7 cellular contexts compared by ENCODE assay signal in the genomic region with DNA sequence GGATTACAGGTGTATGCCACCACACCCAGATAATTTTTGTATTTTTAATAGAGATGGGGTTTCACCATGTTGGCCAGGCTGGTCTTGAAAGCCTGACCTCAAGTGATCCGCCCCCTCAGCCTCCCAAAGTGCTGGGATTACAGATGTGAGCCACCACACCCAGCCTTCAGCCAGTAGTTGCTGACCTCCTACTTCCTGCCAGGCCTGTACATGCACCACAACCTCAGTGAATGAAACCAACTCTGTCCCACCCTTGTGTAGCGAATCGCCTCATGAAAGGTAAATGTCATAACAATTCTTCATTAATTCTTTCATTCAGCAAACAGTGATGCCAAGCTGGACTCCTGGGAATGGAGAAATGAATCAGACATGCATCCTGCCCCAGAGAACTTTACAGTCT.
DNase-seq lines count a peak whose midpoint lies in the region; ATAC-seq, FAIRE-seq and TF ChIP-seq lines count a peak whose summit lies in the region.
"Not testable (repeated sequence)": the region's sequence is repeated elsewhere in the genome, so short reads cannot be mapped to it uniquely, and the experiment has no call there.

No MANE protein-coding gene starts in this region.

- H3K4me2 ChIP-seq in endothelial cell of umbilical vein (ENCODE audit: insufficient read depth, low read length); keratinocyte (ENCODE audit: control insufficient read depth, extremely low read depth, insufficient read depth, low read depth, low read length): not testable (repeated sequence)

- POLR2A ChIA-PET in activated CD4-positive, alpha-beta memory T cell treated with anti-CD3 and anti-CD28 coated beads, Interleukin-2, amount 10 ng/mL, durations not matched to agents 7 days and 5 days (lab: Charles Lee): interaction anchor here (1.1 to 1.2 kb wide), 2 partner anchors 71 to 161 kb away, joined by 3 read pairs; no protein-coding TSS in a partner anchor
- POLR2A ChIA-PET in activated naive CD8-positive, alpha-beta T cell treated with anti-CD3 and anti-CD28 coated beads, Interleukin-2, amount 10 ng/mL, durations not matched to agents 7 days and 5 days (lab: Charles Lee); endothelial cell of umbilical vein (lab: Charles Lee): not testable (repeated sequence)

- intact Hi-C loops in endothelial cell of umbilical vein (cut with micrococcal nuclease): not testable (repeated sequence)

- peaks cover 25% of the 10 kb centered on the region for H3K4me1 ChIP-seq in RWPE2 (ENCODE audit: insufficient read depth, poor library complexity, severe bottlenecking)
- not testable (repeated sequence) for H3K4me1 ChIP-seq in endothelial cell of umbilical vein (ENCODE audit: control insufficient read depth, extremely low read depth, insufficient read depth, low read length)
- peaks cover 16% of the 10 kb centered on the region for H3K4me1 ChIP-seq in keratinocyte (ENCODE audit: control insufficient read depth, extremely low read depth, insufficient read depth, low read length)

- FAIRE-seq in endothelial cell of umbilical vein (lab: Jason Lieb, UNC) (peak; percentile 38), keratinocyte (lab: Jason Lieb, UNC) (peak; percentile 36)

- not testable (repeated sequence) for H3K27me3 ChIP-seq in RWPE2 (ENCODE audit: insufficient read depth, poor library complexity, severe bottlenecking); keratinocyte (ENCODE audit: control insufficient read depth, extremely low read depth, insufficient read depth, low read length)
- H3K27me3 ChIP-seq in endothelial cell of umbilical vein (ENCODE audit: control insufficient read depth in 2 of 2, insufficient read depth in 2 of 2, low read length in 2 of 2): peaks cover 6 to 15% of the 10 kb centered on the region in 2 experiments

- dilution Hi-C loops in endothelial cell of umbilical vein (cut with MboI; ENCODE audit: extremely low pct_ligation_motif_present, low sequenced_read_pairs); keratinocyte (cut with MboI; ENCODE audit: extremely low pct_ligation_motif_present, low sequenced_read_pairs): not testable (repeated sequence)

- peaks cover 19% of the 10 kb centered on the region for H3K4me1 Mint-ChIP-seq in activated CD4-positive, alpha-beta memory T cell treated with anti-CD3 and anti-CD28 coated beads, Interleukin-2, amount 10 ng/mL, durations not matched to agents 7 days and 5 days
- H3K4me1 Mint-ChIP-seq in activated naive CD8-positive, alpha-beta T cell treated with anti-CD3 and anti-CD28 coated beads, Interleukin-2, amount 10 ng/mL, durations not matched to agents 7 days and 5 days: not testable (repeated sequence)
- H3K4me1 Mint-ChIP-seq in central memory CD8-positive, alpha-beta T cell: peaks cover 11% of the 10 kb centered on the region

- BruUV-seq in endothelial cell of umbilical vein (replicated peaks; lab: Mats Ljungman, UMichigan): not testable (repeated sequence)

- H3K27ac Mint-ChIP-seq in activated CD4-positive, alpha-beta memory T cell treated with anti-CD3 and anti-CD28 coated beads, Interleukin-2, amount 10 ng/mL, durations not matched to agents 7 days and 5 days: peak overlapping the region; percentile 69
- H3K27ac Mint-ChIP-seq in activated naive CD8-positive, alpha-beta T cell treated with anti-CD3 and anti-CD28 coated beads, Interleukin-2, amount 10 ng/mL, durations not matched to agents 7 days and 5 days; central memory CD8-positive, alpha-beta T cell (ENCODE audit: low read depth): not testable (repeated sequence)

- not testable (repeated sequence) for H3K36me3 Mint-ChIP-seq in activated CD4-positive, alpha-beta memory T cell treated with anti-CD3 and anti-CD28 coated beads, Interleukin-2, amount 10 ng/mL, durations not matched to agents 7 days and 5 days (ENCODE audit: low read depth); activated naive CD8-positive, alpha-beta T cell treated with anti-CD3 and anti-CD28 coated beads, Interleukin-2, amount 10 ng/mL, durations not matched to agents 7 days and 5 days; central memory CD8-positive, alpha-beta T cell (ENCODE audit: insufficient read depth)

- H3K9me3 Mint-ChIP-seq in activated CD4-positive, alpha-beta memory T cell treated with anti-CD3 and anti-CD28 coated beads, Interleukin-2, amount 10 ng/mL, durations not matched to agents 7 days and 5 days; activated naive CD8-positive, alpha-beta T cell treated with anti-CD3 and anti-CD28 coated beads, Interleukin-2, amount 10 ng/mL, durations not matched to agents 7 days and 5 days; central memory CD8-positive, alpha-beta T cell: not testable (repeated sequence)

- CTCF ChIA-PET in activated CD4-positive, alpha-beta memory T cell treated with anti-CD3 and anti-CD28 coated beads, Interleukin-2, amount 10 ng/mL, durations not matched to agents 7 days and 5 days (lab: Charles Lee): interaction anchor here (2.1 to 4.8 kb wide), 2 partner anchors 11 to 34 kb away, joined by 5 to 36 read pairs; no protein-coding TSS in a partner anchor
- CTCF ChIA-PET in endothelial cell of umbilical vein (lab: Charles Lee): interaction anchor here (1.8 to 6.2 kb wide), 2 partner anchors 12 to 183 kb away, joined by 4 to 41 read pairs; no protein-coding TSS in a partner anchor

- not testable (repeated sequence) for H3K9me1 ChIP-seq in endothelial cell of umbilical vein (replicated peaks; ENCODE audit: control insufficient read depth, extremely low read depth, insufficient read depth, low read length); keratinocyte (ENCODE audit: control insufficient read depth, extremely low read depth, insufficient read depth, low read length)

- H3K9ac ChIP-seq in endothelial cell of umbilical vein (replicated peaks; ENCODE audit: extremely low read depth, insufficient read depth, low read length); keratinocyte (ENCODE audit: control insufficient read depth, extremely low read depth, insufficient read depth, low read length): not testable (repeated sequence)

- not testable (repeated sequence) for H3K36me3 ChIP-seq in RWPE2 (ENCODE audit: low read depth); endothelial cell of umbilical vein (ENCODE audit: control insufficient read depth in 2 of 2, extremely low read depth in 1 of 2, insufficient read depth in 2 of 2, low read length in 2 of 2); keratinocyte (ENCODE audit: control insufficient read depth in 2 of 2, extremely low read depth in 1 of 2, insufficient read depth in 2 of 2, low read length in 2 of 2)

- H3K9me3 ChIP-seq in RWPE2 (ENCODE audit: severe bottlenecking); endothelial cell of umbilical vein (replicated peaks; ENCODE audit: control insufficient read depth, insufficient read depth, low read length); keratinocyte (ENCODE audit: control insufficient read depth, low read depth, low read length): not testable (repeated sequence)

- not testable (repeated sequence) for H3K79me2 ChIP-seq in endothelial cell of umbilical vein (ENCODE audit: control insufficient read depth, insufficient read depth, low read length); keratinocyte (ENCODE audit: control insufficient read depth, insufficient read depth, low read length)

- ATAC-seq in RWPE2 (ENCODE audit: low read depth): not testable (repeated sequence)
- peak; percentile 52 for ATAC-seq in activated naive CD8-positive, alpha-beta T cell treated with anti-CD3 and anti-CD28 coated beads, Interleukin-2, amount 10 ng/mL, durations not matched to agents 7 days and 5 days (ENCODE audit: low read depth)
- ATAC-seq in central memory CD8-positive, alpha-beta T cell (replicated peaks; ENCODE audit: extremely low read depth, poor library complexity, severe bottlenecking): peak; percentile 40

- peak; percentile 14 for DNase-seq in Daoy (ENCODE audit: low read depth)
- not testable (repeated sequence) for DNase-seq in RWPE2 (ENCODE audit: low spot score); activated naive CD8-positive, alpha-beta T cell treated with anti-CD3 and anti-CD28 coated beads, Interleukin-2, amount 10 ng/mL, durations not matched to agents 7 days and 5 days; central memory CD8-positive, alpha-beta T cell (ENCODE audit: low spot score in 2 of 2); endothelial cell of umbilical vein (ENCODE audit: low read depth, low spot score); keratinocyte (ENCODE audit: low read depth, low spot score)
- DNase-seq in activated CD4-positive, alpha-beta memory T cell treated with anti-CD3 and anti-CD28 coated beads, Interleukin-2, amount 10 ng/mL, durations not matched to agents 7 days and 5 days: peak; percentile 39

- peak overlapping the region; percentile 15 for H3K27ac ChIP-seq in RWPE2 (ENCODE audit: poor library complexity, severe bottlenecking)
- H3K27ac ChIP-seq in endothelial cell of umbilical vein (ENCODE audit: insufficient read depth, low read depth, low read length); keratinocyte (ENCODE audit: control insufficient read depth, insufficient read depth, low read length): not testable (repeated sequence)

- H2AFZ ChIP-seq in endothelial cell of umbilical vein (ENCODE audit: low read depth, low read length); keratinocyte (ENCODE audit: control insufficient read depth, low read length): not testable (repeated sequence)

- H3K4me3 ChIP-seq in RWPE2 (ENCODE audit: severe bottlenecking); endothelial cell of umbilical vein (replicated peaks in 1 of 3; ENCODE audit: insufficient read depth in 1 of 3, low read depth in 1 of 3, low read length in 3 of 3); keratinocyte (ENCODE audit: control insufficient read depth in 2 of 3, extremely low read depth in 1 of 3, insufficient read depth in 2 of 3, low read depth in 1 of 3, low read length in 3 of 3): not testable (repeated sequence)

- not testable (repeated sequence) for H4K20me1 ChIP-seq in endothelial cell of umbilical vein (replicated peaks; ENCODE audit: control insufficient read depth, extremely low read depth, insufficient read depth, low read length); keratinocyte (ENCODE audit: control insufficient read depth, extremely low read depth, insufficient read depth, low read length)

- peaks cover 32% of the 10 kb centered on the region for H3K27me3 Mint-ChIP-seq in activated CD4-positive, alpha-beta memory T cell treated with anti-CD3 and anti-CD28 coated beads, Interleukin-2, amount 10 ng/mL, durations not matched to agents 7 days and 5 days
- H3K27me3 Mint-ChIP-seq in activated naive CD8-positive, alpha-beta T cell treated with anti-CD3 and anti-CD28 coated beads, Interleukin-2, amount 10 ng/mL, durations not matched to agents 7 days and 5 days: not testable (repeated sequence)
- H3K27me3 Mint-ChIP-seq in central memory CD8-positive, alpha-beta T cell: peaks cover 24% of the 10 kb centered on the region

- TF ChIP-seq POLR2A in endothelial cell of umbilical vein (IDR thresholded peaks at IDR 0.05; ENCODE audit: low read depth, low read length): not testable (repeated sequence)

- TF ChIP-seq CTCF in RWPE2 (IDR thresholded peaks at IDR 0.05; ENCODE audit: poor library complexity, severe bottlenecking); endothelial cell of umbilical vein (IDR thresholded peaks at IDR 0.05; ENCODE audit: extremely low read depth in 1 of 2, insufficient read depth in 1 of 2, low read depth in 1 of 2, low read length in 2 of 2); keratinocyte (optimal IDR thresholded peaks at IDR 0.05 in 1 of 3, IDR thresholded peaks at IDR 0.05 in 1 of 3, conservative IDR thresholded peaks at IDR 0.05 in 1 of 3; ENCODE audit: extremely low read depth in 1 of 3, insufficient read depth in 2 of 3, low read length in 3 of 3): not testable (repeated sequence)

- H3K4me3 Mint-ChIP-seq in activated CD4-positive, alpha-beta memory T cell treated with anti-CD3 and anti-CD28 coated beads, Interleukin-2, amount 10 ng/mL, durations not matched to agents 7 days and 5 days; activated naive CD8-positive, alpha-beta T cell treated with anti-CD3 and anti-CD28 coated beads, Interleukin-2, amount 10 ng/mL, durations not matched to agents 7 days and 5 days; central memory CD8-positive, alpha-beta T cell: not testable (repeated sequence)
